In genomic region chr7:130430841-130431713, GRCh38 we compare ENCODE assay signal across 11 cellular contexts. TPM values are rescaled to one million over a fixed set of nuclear protein-coding genes. Genes with fewer than 3 reads are reported as not detected.
DNase-seq lines count a peak whose midpoint lies in the region; ATAC-seq and TF ChIP-seq lines count a peak whose summit lies in the region.
"Had no signal": no experiment of that assay in that cellular context is flagged by ENCODE, and none has a peak within 500 bp of the region (broad histone marks: within the 10 kb centered on the region; RNA-seq: fewer than 3 reads in every experiment).

No MANE protein-coding gene starts in this region.

- CTCF ChIA-PET in MCF 10A (lab: Yijun Ruan, JAX): interaction anchor here (0.7 kb wide), 1 partner anchor 68 kb away, joined by 5 read pairs; no protein-coding TSS in a partner anchor

- intact Hi-C loops in MCF 10A (cut with micrococcal nuclease): no loop called here

- H3K27ac ChIP-seq in lung (ENCODE audit: low read depth in 1 of 2, low read length in 1 of 2): peak overlapping the region; percentile 6 to 57

- H3K4me3 Mint-ChIP-seq in MCF 10A (ENCODE audit: unreplicated experiment): no peak overlapping the region
- H3K4me3 Mint-ChIP-seq: activated T-cell treated with anti-CD3 and anti-CD28 coated beads, Interleukin-2, amount 50 U/mL, for 72 hours had no signal

- no peaks in the 10 kb centered on the region for H3K36me3 ChIP-seq in lung (ENCODE audit: control insufficient read depth in 2 of 2, insufficient read depth in 2 of 2, low read length in 2 of 2)

- peaks cover 0 to 6% of the 10 kb centered on the region in 2 donors for H3K4me1 ChIP-seq in lung (ENCODE audit: control insufficient read depth in 2 of 2, insufficient read depth in 2 of 2, low read length in 2 of 2)

- no peak for ATAC-seq in lung (ENCODE audit: insufficient read depth, low FRiP score)
- no peak for ATAC-seq in GM21576 (IDR thresholded peaks at IDR 0.05; ENCODE audit: unreplicated experiment)
- ATAC-seq: activated T-cell treated with anti-CD3 and anti-CD28 coated beads, Interleukin-2, amount 50 U/mL, for 72 hours had no signal

- no peaks in the 10 kb centered on the region for H3K27me3 Mint-ChIP-seq in MCF 10A (ENCODE audit: insufficient read depth, unreplicated experiment)
- H3K27me3 Mint-ChIP-seq: progenitor cell of endocrine pancreas had no signal

- BruUV-seq in MCF 10A (replicated peaks; lab: Mats Ljungman, UMichigan): no TSS peak

- H3K36me3 Mint-ChIP-seq in MCF 10A (ENCODE audit: insufficient read depth, unreplicated experiment): peaks cover 10% of the 10 kb centered on the region

- H3K27ac Mint-ChIP-seq in MCF 10A (ENCODE audit: low read depth, unreplicated experiment): no peak overlapping the region
- H3K27ac Mint-ChIP-seq: activated T-cell treated with anti-CD3 and anti-CD28 coated beads, Interleukin-2, amount 50 U/mL, for 72 hours; progenitor cell of endocrine pancreas had no signal

- peak; percentile 55 for DNase-seq in AG09309 (ENCODE audit: low read depth)
- peak; percentile 44 for DNase-seq in NCI-H1417 treated with DMSO at 0.1 percent for 48 hours (lab: John Stamatoyannopoulos, UW)
- peak; percentile 4 for DNase-seq in MCF 10A (ENCODE audit: unreplicated experiment)
- no peak for DNase-seq in lung (ENCODE audit: low spot score)
- no peak for DNase-seq in stimulated activated CD4-positive, alpha-beta T cell treated with anti-CD3 and anti-CD28 coated beads, Interleukin-15, amount 100 ng/mL, for 24 hours
- DNase-seq in H4 (ENCODE audit: low spot score): no peak
- no peak for DNase-seq in SKM-1 (lab: John Stamatoyannopoulos, UW; ENCODE audit: unreplicated experiment)
- DNase-seq: activated T-cell treated with anti-CD3 and anti-CD28 coated beads, Interleukin-2, amount 50 U/mL, for 72 hours; foreskin melanocyte had no signal

- no peak for TF ChIP-seq CTCF in AG09309 (IDR thresholded peaks at IDR 0.05; ENCODE audit: control insufficient read depth, insufficient read depth, low read depth, low read length, missing control alignments)
- no peak for TF ChIP-seq CTCF in MCF 10A (IDR thresholded peaks at IDR 0.05; ENCODE audit: unreplicated experiment)
- no peak for TF ChIP-seq CTCF in lung (IDR thresholded peaks at IDR 0.05; ENCODE audit: control extremely low read depth, extremely low read depth)

- H3K27me3 ChIP-seq in lung (ENCODE audit: control insufficient read depth, insufficient read depth): no peaks in the 10 kb centered on the region

- WGBS in lung, 2 donors: 60% methylated on average over 6 of the region's 6 CpGs

- H3K9me3 ChIP-seq in lung (ENCODE audit: control insufficient read depth in 2 of 2, insufficient read depth in 1 of 2, low read length in 1 of 2): no peaks in the 10 kb centered on the region

- H3K4me1 Mint-ChIP-seq in MCF 10A (ENCODE audit: insufficient read depth, unreplicated experiment): no peaks in the 10 kb centered on the region

- no peaks in the 10 kb centered on the region for H3K9me3 Mint-ChIP-seq in MCF 10A (ENCODE audit: unreplicated experiment)
- H3K9me3 Mint-ChIP-seq: activated T-cell treated with anti-CD3 and anti-CD28 coated beads, Interleukin-2, amount 50 U/mL, for 72 hours had no signal

- POLR2A ChIA-PET in MCF 10A (lab: Yijun Ruan, JAX): interaction anchor here (0.6 to 0.9 kb wide), 3 partner anchors 49 to 380 kb away, joined by 3 read pairs; partner anchors contain the start of genes KLHDC10 and ZC3HC1

- H3K4me3 ChIP-seq in AG09309 (ENCODE audit: control insufficient read depth, low read depth, low read length) (peak overlapping the region; percentile 25), lung (no peak overlapping the region)

RNA-seq across cellular contexts. Expression of gene CEP41, which starts 9.7 kb away (rescaled TPM):
- total RNA-seq in MCF 10A (2022) (14.0 and 15.8 TPM in 2 replicates), lung (10 to 100 TPM; 14.6 to 15.3 TPM)
- polyA plus RNA-seq in lung: 1 to 10 TPM; 3.7 to 8.6 TPM
- 17.7 and 36.0 TPM in 2 replicates for total RNA-seq in H4 (2014; rRNA removed; shearing (Covaris generic))

RNA-seq across cellular contexts. Expression of gene CPA1, which starts 50.8 kb away (rescaled TPM):
- not detected in 2 replicates for total RNA-seq in MCF 10A (2022)
- total RNA-seq in lung: 10 to 100 TPM in 1 of 2 donors, under 1 TPM in 1; 0.80 to 12.5 TPM
- under 1 TPM; 0.31 to 0.66 TPM for polyA plus RNA-seq in lung
- total RNA-seq in H4 (2014; rRNA removed; shearing (Covaris generic)): not detected in 2 replicates
- total RNA-seq: activated T-cell treated with anti-CD3 and anti-CD28 coated beads, Interleukin-2, amount 50 U/mL, for 72 hours had no signal

Comparison
In these comparisons a context has a peak if more than half of its experiments do, and no peak if none do; other contexts are left out.
1. DNase-seq: peak in AG09309 (single experiment), NCI-H1417 treated with DMSO at 0.1 percent for 48 hours (single experiment) and MCF 10A (single experiment); none in lung (single experiment), stimulated activated CD4-positive, alpha-beta T cell treated with anti-CD3 and anti-CD28 coated beads, Interleukin-15, amount 100 ng/mL, for 24 hours (single experiment), H4 (single experiment) and SKM-1 (single experiment).